Comparison of ENCODE assay signal across 8 cellular contexts in the genomic region with DNA sequence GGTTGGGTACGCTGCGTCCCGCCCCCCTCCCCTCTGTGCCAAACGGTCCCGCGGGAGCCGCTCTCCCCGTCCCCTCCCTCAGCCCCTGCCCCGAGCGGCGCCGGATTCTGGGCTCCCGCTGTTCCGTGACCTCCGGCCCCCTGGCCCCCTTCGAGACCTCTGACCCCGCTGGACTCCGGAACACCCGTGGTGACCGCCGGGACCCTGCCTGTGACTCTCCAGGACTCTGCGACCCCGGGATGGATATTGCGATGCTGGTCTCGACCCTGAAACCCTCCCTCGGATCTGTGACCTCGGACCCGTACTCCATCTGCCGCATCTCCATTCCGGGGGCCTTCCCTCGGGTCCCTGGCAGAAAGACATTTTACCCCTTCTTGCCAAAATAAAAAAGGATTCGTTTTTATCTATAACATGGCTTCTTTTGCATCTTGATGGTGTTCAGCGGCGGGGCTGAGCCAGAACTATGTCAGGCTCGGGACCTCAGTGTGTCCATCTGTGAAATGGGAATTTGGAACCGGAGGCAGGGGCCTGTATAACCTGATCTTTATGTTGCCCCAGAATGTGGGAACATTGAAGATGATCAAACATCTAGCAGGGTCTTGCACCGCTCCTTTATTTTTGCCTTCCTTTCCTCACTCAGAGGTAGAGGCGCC. TPM values are rescaled to one million over a fixed set of nuclear protein-coding genes. Genes with fewer than 3 reads are reported as not detected.
DNase-seq lines count a peak whose midpoint lies in the region; ATAC-seq and TF ChIP-seq lines count a peak whose summit lies in the region.

No MANE protein-coding gene starts in this region.

- H3K79me2 ChIP-seq in OCI-LY7 (ENCODE audit: insufficient read depth, low read depth, low read length) (peaks cover 20% of the 10 kb centered on the region; the same call in 1 of the 2 replicates), osteoblast (ENCODE audit: insufficient read depth, low read length) (peaks cover 34% of the 10 kb centered on the region)

- H3K27ac ChIP-seq in CD8-positive, alpha-beta memory T cell (ENCODE audit: low read depth, low read length), result no peak overlapping the region
- H3K27ac ChIP-seq in OCI-LY7 (ENCODE audit: low read depth, low read length, poor library complexity, severe bottlenecking) (peak overlapping the region; percentile 34), osteoblast (ENCODE audit: low read depth, low read length) (no peak overlapping the region)

- H3K36me3 Mint-ChIP-seq in CD8-positive, alpha-beta memory T cell, result peaks cover 0 to 7% (median 0%) of the 10 kb centered on the region in 3 donors
- peaks cover 11% of the 10 kb centered on the region for H3K36me3 Mint-ChIP-seq in endothelial cell (ENCODE audit: low read depth, unreplicated experiment)

- no peaks in the 10 kb centered on the region for H3K9me3 Mint-ChIP-seq in CD8-positive, alpha-beta memory T cell
- no peaks in the 10 kb centered on the region for H3K9me3 Mint-ChIP-seq in endothelial cell (ENCODE audit: unreplicated experiment)

- H3K4me3 ChIP-seq in CD8-positive, alpha-beta memory T cell (ENCODE audit: low read length), result peak overlapping the region; percentile 30
- peak overlapping the region; percentile 59 for H3K4me3 ChIP-seq in OCI-LY7 (ENCODE audit: low read depth, low read length, poor library complexity, severe bottlenecking)
- peak overlapping the region; percentile 96 for H3K4me3 ChIP-seq in osteoblast (ENCODE audit: insufficient read depth, low read length)

- CTCF ChIA-PET in CD8-positive, alpha-beta memory T cell (lab: Charles Lee), result interaction anchor here (1.6 kb wide), 1 partner anchor 216 kb away, joined by 4 read pairs; no protein-coding TSS in a partner anchor
- CTCF ChIA-PET in OCI-LY7 (lab: Charles Lee; ENCODE audit: unreplicated experiment), result no interaction called here

- H3K27me3 ChIP-seq in CD8-positive, alpha-beta memory T cell (ENCODE audit: insufficient read depth, low read length, poor library complexity, severe bottlenecking), result peaks cover 3% of the 10 kb centered on the region
- peaks cover 33% of the 10 kb centered on the region for H3K27me3 ChIP-seq in osteoblast (ENCODE audit: insufficient read depth, low read length)

- peaks cover 19 to 40% (median 24%) of the 10 kb centered on the region in 3 donors for H3K4me1 Mint-ChIP-seq in CD8-positive, alpha-beta memory T cell
- peaks cover 34% of the 10 kb centered on the region for H3K4me1 Mint-ChIP-seq in endothelial cell (ENCODE audit: unreplicated experiment)

- H3K9me2 ChIP-seq in OCI-LY7 (ENCODE audit: insufficient read depth, low read length), result no peaks in the 10 kb centered on the region

- TF ChIP-seq CTCF in OCI-LY7 (conservative IDR thresholded peaks at IDR 0.05; ENCODE audit: low read length), result peak; percentile 96; the same call in 1 of the 2 replicates
- peak; percentile 54 for TF ChIP-seq CTCF in endothelial cell (IDR thresholded peaks at IDR 0.05; ENCODE audit: unreplicated experiment)
- TF ChIP-seq CTCF in osteoblast (IDR thresholded peaks at IDR 0.05; ENCODE audit: extremely low read depth, low read depth, low read length), result no peak

- POLR2A ChIA-PET in CD8-positive, alpha-beta memory T cell (lab: Charles Lee), result no interaction called here
- POLR2A ChIA-PET in OCI-LY7 (lab: Charles Lee), result interaction anchor here (0.6 kb wide), 1 partner anchor 33 kb away, joined by 3 read pairs; no protein-coding TSS in a partner anchor

- H2AFZ ChIP-seq in OCI-LY7 (ENCODE audit: low read length) (peak overlapping the region; percentile 96), osteoblast (ENCODE audit: low read length) (peak overlapping the region; percentile 80)

- DNase-seq in CD8-positive, alpha-beta memory T cell, result no peak
- DNase-seq in OCI-LY7 (ENCODE audit: low spot score) (no peak), endothelial cell (ENCODE audit: low spot score) (no peak), osteoblast (ENCODE audit: insufficient read length, low spot score, missing footprints) (peak; percentile 78), NCI-H526 treated with DMSO at 0.1 percent for 48 hours (lab: John Stamatoyannopoulos, UW) (no peak)

- BruUV-seq in OCI-LY7 (replicated peaks; lab: Mats Ljungman, UMichigan), result no TSS peak

- H3K4me1 ChIP-seq in CD8-positive, alpha-beta memory T cell (ENCODE audit: insufficient read depth, low read length), result peaks cover 23% of the 10 kb centered on the region
- H3K4me1 ChIP-seq in OCI-LY7 (ENCODE audit: insufficient read depth, low read length, poor library complexity, severe bottlenecking), result peaks cover 25% of the 10 kb centered on the region
- H3K4me1 ChIP-seq in osteoblast (ENCODE audit: insufficient read depth, low read length), result peaks cover 13% of the 10 kb centered on the region

- H3K27me3 Mint-ChIP-seq in CD8-positive, alpha-beta memory T cell, result peaks cover 14 to 15% of the 10 kb centered on the region in 2 donors
- H3K27me3 Mint-ChIP-seq in endothelial cell (ENCODE audit: unreplicated experiment), result peaks cover 23% of the 10 kb centered on the region

- peak overlapping the region; percentile 85 to 96 (median 93) for H3K4me3 Mint-ChIP-seq in CD8-positive, alpha-beta memory T cell
- peak overlapping the region; percentile 90 for H3K4me3 Mint-ChIP-seq in endothelial cell (ENCODE audit: unreplicated experiment)

- H4K20me1 ChIP-seq in OCI-LY7 (ENCODE audit: insufficient read depth, low read length), result no peaks in the 10 kb centered on the region
- H4K20me1 ChIP-seq in osteoblast (ENCODE audit: insufficient read depth, low read length), result peaks cover 4% of the 10 kb centered on the region

- peak overlapping the region in 7 of 8 donors; percentile 0 to 96 (median 86) for H3K27ac Mint-ChIP-seq in CD8-positive, alpha-beta memory T cell
- H3K27ac Mint-ChIP-seq in endothelial cell (ENCODE audit: unreplicated experiment), result no peak overlapping the region

- no peaks in the 10 kb centered on the region for H3K9me3 ChIP-seq in CD8-positive, alpha-beta memory T cell (ENCODE audit: low read length)
- H3K9me3 ChIP-seq in OCI-LY7 (ENCODE audit: low read length), result no peaks in the 10 kb centered on the region
- H3K9me3 ChIP-seq in osteoblast (ENCODE audit: low read depth, low read length), result no peaks in the 10 kb centered on the region

- H3K36me3 ChIP-seq in CD8-positive, alpha-beta memory T cell (ENCODE audit: insufficient read depth, low read length), result no peaks in the 10 kb centered on the region
- H3K36me3 ChIP-seq in OCI-LY7 (ENCODE audit: insufficient read depth, low read length) (no peaks in the 10 kb centered on the region), osteoblast (ENCODE audit: insufficient read depth, low read length) (no peaks in the 10 kb centered on the region)

- H3K4me2 ChIP-seq in OCI-LY7 (ENCODE audit: low read length) (peak overlapping the region; percentile 78), osteoblast (ENCODE audit: insufficient read depth, low read length) (peak overlapping the region; percentile 98)

- intact Hi-C loops in OCI-LY7 (cut with micrococcal nuclease; ENCODE audit: unreplicated experiment), result loop anchor here (1.0 kb wide), 1 partner anchor 216 kb away; no protein-coding TSS in a partner anchor

- ATAC-seq in GM19023 (IDR thresholded peaks at IDR 0.05; ENCODE audit: unreplicated experiment) (no peak), HG03025 (IDR thresholded peaks at IDR 0.05; ENCODE audit: low FRiP score, unreplicated experiment) (no peak), GM18907 (IDR thresholded peaks at IDR 0.05; ENCODE audit: unreplicated experiment) (no peak)

RNA-seq across cellular contexts. Expression of gene MEGF8, which starts 0.7 kb away (rescaled TPM):
- total RNA-seq in CD8-positive, alpha-beta memory T cell, result 10 to 100 TPM; 10.2 to 10.6 TPM
- polyA plus RNA-seq in CD8-positive, alpha-beta memory T cell, result 0.41 TPM
- total RNA-seq in OCI-LY7 (2014; rRNA removed; shearing (Covaris generic)), result 6.0 and 10.5 TPM in 2 replicates
- total RNA-seq in OCI-LY7 (2022) (14.7 and 17.2 TPM in 2 replicates), endothelial cell (ENCODE audit: unreplicated experiment) (69.3 TPM), osteoblast (23.9 and 30.0 TPM in 2 replicates)

RNA-seq across cellular contexts. Expression of gene TMEM145, which starts 11.7 kb away (rescaled TPM):
- under 1 TPM in 1 of 2 experiments, not detected in 1; 0.15 TPM for total RNA-seq in CD8-positive, alpha-beta memory T cell
- not detected for polyA plus RNA-seq in CD8-positive, alpha-beta memory T cell
- not detected in 2 replicates for total RNA-seq in OCI-LY7 (2014; rRNA removed; shearing (Covaris generic))
- total RNA-seq in OCI-LY7 (2022), result 1.8 TPM in 2 replicates
- 3.9 TPM for total RNA-seq in endothelial cell (ENCODE audit: unreplicated experiment)
- not detected in 2 replicates for total RNA-seq in osteoblast

RNA-seq across cellular contexts. Expression of gene PAFAH1B3, which starts 22.4 kb away (rescaled TPM):
- total RNA-seq in CD8-positive, alpha-beta memory T cell, result 10 to 100 TPM; 48.1 to 48.9 TPM
- 36.9 TPM for polyA plus RNA-seq in CD8-positive, alpha-beta memory T cell
- total RNA-seq in OCI-LY7 (2014; rRNA removed; shearing (Covaris generic)), result 54.9 and 62.1 TPM in 2 replicates
- 35.9 and 42.3 TPM in 2 replicates for total RNA-seq in OCI-LY7 (2022)
- total RNA-seq in endothelial cell (ENCODE audit: unreplicated experiment), result 61.4 TPM
- 18.3 and 23.2 TPM in 2 replicates for total RNA-seq in osteoblast

RNA-seq across cellular contexts. Expression of gene PRR19, which starts 22.8 kb away (rescaled TPM):
- 1 to 10 TPM in 1 of 2 experiments, under 1 TPM in 1; 0.73 to 1.0 TPM for total RNA-seq in CD8-positive, alpha-beta memory T cell
- polyA plus RNA-seq in CD8-positive, alpha-beta memory T cell, result 0.64 TPM
- 1.4 TPM in 1 of 2 replicates, not detected in the other for total RNA-seq in OCI-LY7 (2014; rRNA removed; shearing (Covaris generic))
- 0.40 and 0.70 TPM in 2 replicates for total RNA-seq in OCI-LY7 (2022)
- 1.1 TPM for total RNA-seq in endothelial cell (ENCODE audit: unreplicated experiment)
- total RNA-seq in osteoblast, result 0.36 and 0.59 TPM in 2 replicates

RNA-seq across cellular contexts. Expression of gene CIC, which starts 55.7 kb away (rescaled TPM):
- total RNA-seq in CD8-positive, alpha-beta memory T cell, result 10 to 100 TPM; 53.9 to 60.4 TPM
- 2.7 TPM for polyA plus RNA-seq in CD8-positive, alpha-beta memory T cell
- 20.7 and 26.8 TPM in 2 replicates for total RNA-seq in OCI-LY7 (2014; rRNA removed; shearing (Covaris generic))
- total RNA-seq in OCI-LY7 (2022) (48.2 and 59.3 TPM in 2 replicates), endothelial cell (ENCODE audit: unreplicated experiment) (85.7 TPM), osteoblast (33.6 and 39.1 TPM in 2 replicates)

Comparison
In these comparisons a context has a peak if more than half of its experiments do, and no peak if none do; other contexts are left out.
1. H3K4me3 ChIP-seq: peak in every context shown above with its lines; median percentile 96 in osteoblast; 59 in OCI-LY7; 30 in CD8-positive, alpha-beta memory T cell.